Comparison of ENCODE assay signal across 2 cellular contexts in genomic region chr1:27891196-27891889, GRCh38.
TF ChIP-seq lines count a peak whose summit lies in the region.

No MANE protein-coding gene starts in this region.

TF ChIP-seq in liver, 16 proteins besides CTCF, POLR2A, EP300 and RAD21:
- TF ChIP-seq YY1 (IDR thresholded peaks at IDR 0.05) (peak; percentile 20), FOXA2 (IDR thresholded peaks at IDR 0.05) (no peak)

TF ChIP-seq in HepG2, 621 proteins besides CTCF, POLR2A, EP300 and RAD21:
- no peak for TF ChIP-seq FOXM1 (CRISPR knock-in tag; IDR thresholded peaks at IDR 0.05)
- no peak for TF ChIP-seq HDAC1 (CRISPR knock-in tag; IDR thresholded peaks at IDR 0.05)
- TF ChIP-seq, protein P1, sequence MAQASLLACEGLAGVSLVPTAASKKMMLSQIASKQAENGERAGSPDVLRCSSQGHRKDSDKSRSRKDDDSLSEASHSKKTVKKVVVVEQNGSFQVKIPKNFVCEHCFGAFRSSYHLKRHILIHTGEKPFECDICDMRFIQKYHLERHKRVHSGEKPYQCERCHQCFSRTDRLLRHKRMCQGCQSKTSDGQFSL (CRISPR knock-in tag; IDR thresholded peaks at IDR 0.05), result no peak
- TF ChIP-seq ZNF564 (CRISPR knock-in tag; IDR thresholded peaks at IDR 0.05), result no peak
- TF ChIP-seq ZNF670 (CRISPR knock-in tag; IDR thresholded peaks at IDR 0.05; ENCODE audit: borderline replicate concordance), result no peak
- no peak for TF ChIP-seq TAF15 (IDR thresholded peaks at IDR 0.05; ENCODE audit: low read depth, low read length, poor library complexity, severe bottlenecking)
- TF ChIP-seq CCDC6 (CRISPR knock-in tag; IDR thresholded peaks at IDR 0.05), result no peak
- no peak for TF ChIP-seq JUND (CRISPR knock-in tag; IDR thresholded peaks at IDR 0.05)
- no peak for TF ChIP-seq HOXA3 (CRISPR knock-in tag; IDR thresholded peaks at IDR 0.05)
- TF ChIP-seq SNAPC2 (CRISPR knock-in tag; IDR thresholded peaks at IDR 0.05), result no peak
